10 cellular contexts compared by ENCODE assay signal in the genomic region with DNA sequence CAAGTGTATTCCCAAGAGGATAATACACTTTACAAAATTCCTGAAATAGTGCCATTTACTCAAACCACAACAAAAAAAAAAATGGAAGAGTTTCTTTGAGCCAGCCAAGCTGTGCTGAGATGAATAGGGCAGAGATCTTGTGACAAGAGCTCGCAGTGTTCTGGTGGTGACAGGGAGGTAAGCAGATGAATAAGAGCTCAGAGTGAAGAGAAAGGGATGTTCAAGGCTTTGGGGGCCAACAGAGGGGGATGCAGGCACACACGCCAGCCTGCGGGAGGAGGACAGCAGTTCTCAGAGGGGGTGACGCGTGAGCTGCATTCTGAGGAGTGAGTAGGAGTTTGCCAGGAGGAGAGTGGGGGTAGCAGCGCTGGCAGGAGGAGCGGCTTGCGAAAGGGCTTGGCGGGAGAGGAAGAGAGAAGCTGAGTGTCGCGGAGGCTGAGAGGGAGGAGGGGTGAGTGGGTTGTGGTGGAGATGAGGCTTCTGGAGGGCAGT.
DNase-seq lines count a peak whose midpoint lies in the region; ATAC-seq, FAIRE-seq and TF ChIP-seq lines count a peak whose summit lies in the region.
"Had no signal": no experiment of that assay in that cellular context is flagged by ENCODE, and none has a peak within 500 bp of the region (broad histone marks: within the 10 kb centered on the region; RNA-seq: fewer than 3 reads in every experiment).

No MANE protein-coding gene starts in this region.

- no peak for TF ChIP-seq POLR2A in H54 (IDR thresholded peaks at IDR 0.05; ENCODE audit: low read depth, low read length)

- no peak overlapping the region for H3K4me3 ChIP-seq in skeletal muscle cell (ENCODE audit: low read depth, low read length)
- H3K4me3 ChIP-seq: adrenal gland, GM12878 had no signal

- peak; percentile 25 for DNase-seq in H54 (ENCODE audit: insufficient read length, low spot score)
- peak in 56 of 58 donors; percentile 38 to 94 (median 82) for DNase-seq in anterior cingulate cortex (lab: John Stamatoyannopoulos, UW)
- peak; percentile 8 to 91 (median 69) for DNase-seq in hypothalamus (lab: John Stamatoyannopoulos, UW)
- DNase-seq in skeletal muscle cell (ENCODE audit: low read depth), result peak; percentile 79
- DNase-seq in effector CD4-positive, alpha-beta T cell, result no peak
- no peak for DNase-seq in RPMI8226
- no peak for DNase-seq in NCI-H2029 treated with DMSO at 0.1 percent for 48 hours (lab: John Stamatoyannopoulos, UW)

- no peak for ATAC-seq in HG03108 (IDR thresholded peaks at IDR 0.05; ENCODE audit: unreplicated experiment)
- ATAC-seq: GM12878 had no signal

- no peak for FAIRE-seq in H54 (lab: Jason Lieb, UNC)
- FAIRE-seq: GM12878 had no signal

Comparison
In these comparisons a context has a peak if more than half of its experiments do, and no peak if none do; other contexts are left out.
1. DNase-seq: peak in H54 (single experiment), anterior cingulate cortex (56 of 58), hypothalamus (51 of 51) and skeletal muscle cell (single experiment); none in effector CD4-positive, alpha-beta T cell (single experiment), RPMI8226 (single experiment) and NCI-H2029 treated with DMSO at 0.1 percent for 48 hours (single experiment).